Comparison of ENCODE assay signal across 25 cellular contexts in genomic region chr2:98924038-98924437, GRCh38. TPM values are rescaled to one million over a fixed set of nuclear protein-coding genes. Genes with fewer than 3 reads are reported as not detected.
"Had no signal": no experiment of that assay in that cellular context is flagged by ENCODE, and none has a peak within 500 bp of the region (broad histone marks: within the 10 kb centered on the region; RNA-seq: fewer than 3 reads in every experiment).

No MANE protein-coding gene starts in this region.

- DNase-seq: activated CD4-positive, alpha-beta T cell treated with anti-CD3 and anti-CD28 coated beads for 48 hours; activated CD4-positive, alpha-beta T cell treated with anti-CD3 and anti-CD28 coated beads, Interleukin-2, amount 50 U/mL, for 4 hours; activated CD4-positive, CD25-positive, alpha-beta regulatory T cell treated with anti-CD3 and anti-CD28 coated beads, Interleukin-2, amount 50 U/mL, for 72 hours; activated CD8-positive, alpha-beta T cell treated with anti-CD3 and anti-CD28 coated beads, Interleukin-2, amount 10 ng/mL, durations not matched to agents 7 days and 5 days; activated effector memory CD4-positive, alpha-beta T cell treated with Interleukin-2 at 50 U/mL for 16 hours; activated naive CD4-positive, alpha-beta T cell; activated T-cell treated with anti-CD3 and anti-CD28 coated beads, Interleukin-2, amount 50 U/mL, for 24 hours; amygdala; brain microvascular endothelial cell; cerebellar nuclear complex; NCI-H1048; NCI-H146; NCI-H187 treated with DMSO at 0.1 percent for 48 hours; NCI-H2081 treated with DMSO at 0.1 percent for 48 hours; NCI-H2171 treated with DMSO at 0.1 percent for 48 hours; NCI-H226; NCI-H526 treated with DMSO at 0.1 percent for 48 hours; SHP77 treated with DMSO at 0.1 percent for 48 hours; T-helper 9 cell had no signal

- H3K9me3 Mint-ChIP-seq: activated naive CD4-positive, alpha-beta T cell treated with anti-CD3 and anti-CD28 coated beads, Interleukin-2, amount 50 U/mL, for 24 hours; activated T-cell treated with anti-CD3 and anti-CD28 coated beads, Interleukin-2, amount 50 U/mL, for 24 hours; activated T-helper 1 cell treated with anti-CD3 and anti-CD28 coated beads, Interleukin-12 subunit alpha, Interleukin-12 subunit beta, Interleukin-2, Interleukin-4 antibody, amounts not matched to agents 30 ng/mL and 10 ng/mL and 1 ng/mL, durations not matched to agents 14 hours and 24 hours and 36 hours; T-helper 1 cell treated with Interleukin-12 subunit alpha and Interleukin-12 subunit beta and Interleukin-4 antibody, amounts not matched to agents 30 μg/mL and 1 μg/mL, for 36 hours had no signal

- ATAC-seq: activated CD8-positive, alpha-beta T cell treated with anti-CD3 and anti-CD28 coated beads, Interleukin-2, amount 10 ng/mL, durations not matched to agents 7 days and 5 days; PC-3; WTC11 had no signal

- H3K4me3 Mint-ChIP-seq: activated CD8-positive, alpha-beta T cell treated with anti-CD3 and anti-CD28 coated beads, Interleukin-2, amount 10 ng/mL, durations not matched to agents 7 days and 5 days; activated naive CD4-positive, alpha-beta T cell treated with anti-CD3 and anti-CD28 coated beads, Interleukin-2, amount 50 U/mL, for 24 hours; activated T-cell treated with anti-CD3 and anti-CD28 coated beads, Interleukin-2, amount 50 U/mL, for 24 hours; activated T-helper 1 cell treated with anti-CD3 and anti-CD28 coated beads, Interleukin-12 subunit alpha, Interleukin-12 subunit beta, Interleukin-2, Interleukin-4 antibody, amounts not matched to agents 30 ng/mL and 10 ng/mL and 1 ng/mL, durations not matched to agents 14 hours and 24 hours and 36 hours; T-helper 1 cell treated with Interleukin-12 subunit alpha and Interleukin-12 subunit beta and Interleukin-4 antibody, amounts not matched to agents 30 μg/mL and 1 μg/mL, for 36 hours; WTC11 had no signal

- H3K27ac Mint-ChIP-seq: activated CD8-positive, alpha-beta T cell treated with anti-CD3 and anti-CD28 coated beads, Interleukin-2, amount 10 ng/mL, durations not matched to agents 7 days and 5 days; activated naive CD4-positive, alpha-beta T cell treated with anti-CD3 and anti-CD28 coated beads, Interleukin-2, amount 50 U/mL, for 24 hours; activated T-cell treated with anti-CD3 and anti-CD28 coated beads, Interleukin-2, amount 50 U/mL, for 24 hours; activated T-helper 1 cell treated with anti-CD3 and anti-CD28 coated beads, Interleukin-12 subunit alpha, Interleukin-12 subunit beta, Interleukin-2, Interleukin-4 antibody, amounts not matched to agents 30 ng/mL and 10 ng/mL and 1 ng/mL, durations not matched to agents 14 hours and 24 hours and 36 hours; T-helper 1 cell treated with Interleukin-12 subunit alpha and Interleukin-12 subunit beta and Interleukin-4 antibody, amounts not matched to agents 30 μg/mL and 1 μg/mL, for 36 hours; WTC11 had no signal

- H3K4me3 ChIP-seq: cardiac muscle cell had no signal

- H3K27ac ChIP-seq: brain microvascular endothelial cell, cardiac muscle cell had no signal

- H3K36me3 Mint-ChIP-seq: activated naive CD4-positive, alpha-beta T cell treated with anti-CD3 and anti-CD28 coated beads, Interleukin-2, amount 50 U/mL, for 24 hours had no signal

- H3K4me1 Mint-ChIP-seq: activated naive CD4-positive, alpha-beta T cell treated with anti-CD3 and anti-CD28 coated beads, Interleukin-2, amount 50 U/mL, for 24 hours had no signal

- H3K27me3 ChIP-seq: brain microvascular endothelial cell, cardiac muscle cell had no signal

- H3K36me3 ChIP-seq: brain microvascular endothelial cell, cardiac muscle cell had no signal

RNA-seq across cellular contexts. Expression of gene CRACDL, which starts 12.0 kb away (rescaled TPM):
- total RNA-seq: PC-3 had no signal
